In genomic region chr16:23801387-23801786, GRCh38 we compare ENCODE assay signal across 7 cellular contexts. TPM values are rescaled to one million over a fixed set of nuclear protein-coding genes. Genes with fewer than 3 reads are reported as not detected.
A peak's percentile ranks its signal among the peaks of the same experiment; 100 is the strongest.
DNase-seq lines count a peak whose midpoint lies in the region; ATAC-seq, FAIRE-seq and TF ChIP-seq lines count a peak whose summit lies in the region.

No MANE protein-coding gene starts in this region.

- FAIRE-seq in keratinocyte (lab: Jason Lieb, UNC) = peak; percentile 82

- no peaks in the 10 kb centered on the region for H3K36me3 ChIP-seq in breast epithelium
- no peaks in the 10 kb centered on the region for H3K36me3 ChIP-seq in keratinocyte (ENCODE audit: control insufficient read depth in 2 of 2, extremely low read depth in 1 of 2, insufficient read depth in 2 of 2, low read length in 2 of 2)

- no peaks in the 10 kb centered on the region for H4K20me1 ChIP-seq in keratinocyte (ENCODE audit: control insufficient read depth, extremely low read depth, insufficient read depth, low read length)

- no peaks in the 10 kb centered on the region for H3K9me3 ChIP-seq in breast epithelium
- no peaks in the 10 kb centered on the region for H3K9me3 ChIP-seq in keratinocyte (ENCODE audit: control insufficient read depth, low read depth, low read length)

- no peaks in the 10 kb centered on the region for H3K79me2 ChIP-seq in keratinocyte (ENCODE audit: control insufficient read depth, insufficient read depth, low read length)

- TF ChIP-seq CTCF in GM12875 (IDR thresholded peaks at IDR 0.05; ENCODE audit: borderline replicate concordance, insufficient read depth, low read depth, low read length) = peak; percentile 79
- TF ChIP-seq CTCF in WI38 (IDR thresholded peaks at IDR 0.05; ENCODE audit: low read depth, low read length) = peak; percentile 71
- peak in 2 of 3 donors; percentile 39 to 42 for TF ChIP-seq CTCF in breast epithelium (IDR thresholded peaks at IDR 0.05)
- peak; percentile 76 to 80 (median 79) for TF ChIP-seq CTCF in keratinocyte (optimal IDR thresholded peaks at IDR 0.05 in 1 of 3, IDR thresholded peaks at IDR 0.05 in 1 of 3, conservative IDR thresholded peaks at IDR 0.05 in 1 of 3; ENCODE audit: extremely low read depth in 1 of 3, insufficient read depth in 2 of 3, low read length in 3 of 3)

- no peak for TF ChIP-seq POLR2A in breast epithelium (IDR thresholded peaks at IDR 0.05)

- no peak overlapping the region for H2AFZ ChIP-seq in keratinocyte (ENCODE audit: control insufficient read depth, low read length)

- no peak overlapping the region for H3K9ac ChIP-seq in keratinocyte (ENCODE audit: control insufficient read depth, extremely low read depth, insufficient read depth, low read length)

- H3K27ac ChIP-seq in breast epithelium = no peak overlapping the region
- H3K27ac ChIP-seq in keratinocyte (ENCODE audit: control insufficient read depth, insufficient read depth, low read length) = no peak overlapping the region

- H3K27me3 ChIP-seq in breast epithelium (no peaks in the 10 kb centered on the region), keratinocyte (ENCODE audit: control insufficient read depth, extremely low read depth, insufficient read depth, low read length) (no peaks in the 10 kb centered on the region)

- intact Hi-C loops in breast epithelium (cut with DNase I; ENCODE audit: low total_unique reads) = no loop called here

- no peak overlapping the region for H3K4me2 ChIP-seq in keratinocyte (ENCODE audit: control insufficient read depth, extremely low read depth, insufficient read depth, low read depth, low read length)

- no peak for ATAC-seq in HG03460 (IDR thresholded peaks at IDR 0.05; ENCODE audit: unreplicated experiment)

- DNase-seq in NCI-H2029 (lab: John Stamatoyannopoulos, UW) (peak; percentile 62), breast epithelium (ENCODE audit: low spot score in 2 of 2) (peak; percentile 49 to 57), keratinocyte (ENCODE audit: low read depth, low spot score) (no peak)
- DNase-seq in stimulated activated CD4-positive, alpha-beta T cell treated with anti-CD3 and anti-CD28 coated beads, Interleukin-1b, Interleukin-23, amount 100 ng/mL, for 24 hours (ENCODE audit: low read depth in 4 of 4, low spot score in 1 of 4) = peak; percentile 62 to 73 (median 70)

- H3K4me1 ChIP-seq in breast epithelium (no peaks in the 10 kb centered on the region), keratinocyte (ENCODE audit: control insufficient read depth, extremely low read depth, insufficient read depth, low read length) (no peaks in the 10 kb centered on the region)

- dilution Hi-C loops in keratinocyte (cut with MboI; ENCODE audit: extremely low pct_ligation_motif_present, low sequenced_read_pairs) = no loop called here

- H3K9me1 ChIP-seq in keratinocyte (ENCODE audit: control insufficient read depth, extremely low read depth, insufficient read depth, low read length) = no peaks in the 10 kb centered on the region

- H3K4me3 ChIP-seq in GM12875 (ENCODE audit: low read depth, low read length) (no peak overlapping the region), WI38 (ENCODE audit: low read depth, low read length) (no peak overlapping the region), breast epithelium (no peak overlapping the region), keratinocyte (ENCODE audit: control insufficient read depth in 2 of 3, extremely low read depth in 1 of 3, insufficient read depth in 2 of 3, low read depth in 1 of 3, low read length in 3 of 3) (no peak overlapping the region)

RNA-seq across cellular contexts. Expression of gene PRKCB, which starts 34.4 kb away (rescaled TPM):
- total RNA-seq in breast epithelium = 1 to 10 TPM; 1.3 to 5.3 (median 4.7) TPM
- polyA plus RNA-seq in keratinocyte = 0.05 to 0.18 TPM (median 0.10 TPM) in 3 replicates
- polyA plus RNA-seq in keratinocyte (2011; ENCODE audit: low read depth) = 0.17 TPM
- 0.06 and 0.17 TPM in 2 replicates for polyA plus RNA-seq in keratinocyte (2011; cell fraction: cytosol; rRNA removed)
- 0.06 TPM in 1 of 2 replicates, not detected in the other for polyA plus RNA-seq in keratinocyte (2011; cell fraction: nucleus; rRNA removed)
- polyA plus RNA-seq in keratinocyte (2012; ENCODE audit: low replicate concordance) = 0.02 TPM in 1 of 2 replicates, not detected in the other
- 0.03 to 1.8 TPM in 2 of 3 replicates, not detected in the other for polyA minus RNA-seq in keratinocyte
- polyA minus RNA-seq in keratinocyte (2011; cell fraction: cytosol; rRNA and poly(A)+ RNA removed) = not detected
- polyA minus RNA-seq in keratinocyte (2011; cell fraction: nucleus; rRNA and poly(A)+ RNA removed) = 0.70 TPM in 1 of 2 replicates, not detected in the other

RNA-seq across cellular contexts. Expression of gene CHP2, which starts 46.6 kb away (rescaled TPM):
- total RNA-seq in breast epithelium = under 1 TPM in 2 of 3 donors, not detected in 1; 0.16 to 0.33 TPM
- polyA plus RNA-seq in keratinocyte = 0.07 to 0.22 TPM (median 0.20 TPM) in 3 replicates
- 1.3 TPM for polyA plus RNA-seq in keratinocyte (2011; ENCODE audit: low read depth)
- polyA plus RNA-seq in keratinocyte (2011; cell fraction: cytosol; rRNA removed) = 0.09 and 0.10 TPM in 2 replicates
- 0.14 and 0.16 TPM in 2 replicates for polyA plus RNA-seq in keratinocyte (2011; cell fraction: nucleus; rRNA removed)
- polyA plus RNA-seq in keratinocyte (2012; ENCODE audit: low replicate concordance) = 0.08 and 1.3 TPM in 2 replicates
- polyA minus RNA-seq in keratinocyte = 0.16 TPM in 1 of 3 replicates, not detected in the others
- not detected for polyA minus RNA-seq in keratinocyte (2011; cell fraction: cytosol; rRNA and poly(A)+ RNA removed)
- polyA minus RNA-seq in keratinocyte (2011; cell fraction: nucleus; rRNA and poly(A)+ RNA removed) = 0.21 TPM in 1 of 2 replicates, not detected in the other
